ENCODE assay signal across 9 cellular contexts in the genomic region with DNA sequence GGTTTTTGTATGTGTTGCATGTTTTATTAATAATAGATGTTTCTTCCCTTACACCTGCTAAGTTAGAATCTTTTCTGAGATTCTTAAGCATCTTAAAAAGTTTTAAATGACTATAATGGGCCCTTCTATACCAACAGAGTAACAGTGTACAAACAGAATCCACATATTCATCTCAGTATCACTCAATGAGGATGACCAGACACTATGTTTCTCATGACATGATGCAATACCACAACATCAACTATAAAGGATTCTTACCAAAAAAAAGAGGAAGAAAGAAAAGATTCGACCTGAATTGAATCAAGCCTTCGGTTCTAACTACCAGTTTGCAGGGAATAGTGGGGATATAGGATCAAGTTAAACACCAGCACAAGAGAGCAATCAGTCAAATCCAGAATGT. TPM values are rescaled to one million over a fixed set of nuclear protein-coding genes. Genes with fewer than 3 reads are reported as not detected.
DNase-seq lines count a peak whose midpoint lies in the region; ATAC-seq, FAIRE-seq and TF ChIP-seq lines count a peak whose summit lies in the region.
"Had no signal": no experiment of that assay in that cellular context is flagged by ENCODE, and none has a peak within 500 bp of the region (broad histone marks: within the 10 kb centered on the region; RNA-seq: fewer than 3 reads in every experiment).

No MANE protein-coding gene starts in this region.

- H3K4me1 ChIP-seq in BLaER1 treated with 17β-estradiol and CSF1 and Interleukin-3, amounts not matched to agents 10 nM and 100 nM, result peaks cover 0 to 25% (median 20%) of the 10 kb centered on the region in 10 experiments; a peak in 16 of 20 replicates
- peaks cover 19% of the 10 kb centered on the region for H3K4me1 ChIP-seq in body of pancreas

- intact Hi-C loops in body of pancreas (cut with DNase I), result no loop called here

- TF ChIP-seq CTCF in fibroblast of the aortic adventitia (IDR thresholded peaks at IDR 0.05; ENCODE audit: insufficient read depth, low read length) (no peak), body of pancreas (IDR thresholded peaks at IDR 0.05) (no peak)

- ATAC-seq in GM21515 (IDR thresholded peaks at IDR 0.05; ENCODE audit: unreplicated experiment) (peak; percentile 54), body of pancreas (no peak)

- FAIRE-seq in frontal cortex (lab: Jason Lieb, UNC), result no peak

- H3K9ac ChIP-seq in BLaER1 treated with 17β-estradiol and CSF1 and Interleukin-3, amounts not matched to agents 10 nM and 100 nM, result no peak overlapping the region

- WGBS in body of pancreas, 2 donors, result 66 to 81% methylated on average over 2 of the region's 2 CpGs

- no peaks in the 10 kb centered on the region for H3K27me3 ChIP-seq in BLaER1 treated with 17β-estradiol and CSF1 and Interleukin-3, amounts not matched to agents 10 nM and 100 nM
- no peaks in the 10 kb centered on the region for H3K27me3 ChIP-seq in body of pancreas

- peaks cover 11 to 97% (median 73%) of the 10 kb centered on the region in 11 experiments; a peak in 19 of 22 replicates for H4K20me1 ChIP-seq in BLaER1 treated with 17β-estradiol and CSF1 and Interleukin-3, amounts not matched to agents 10 nM and 100 nM

- peak; percentile 54 for DNase-seq in NAMALWA (ENCODE audit: low spot score)
- DNase-seq in fibroblast of the aortic adventitia (ENCODE audit: low read depth), result peak; percentile 29
- no peak for DNase-seq in NCI-H1048 (lab: John Stamatoyannopoulos, UW)
- no peak for DNase-seq in DMS79 treated with DMSO at 0.1 percent for 48 hours (lab: John Stamatoyannopoulos, UW)
- DNase-seq in frontal cortex (ENCODE audit: low spot score in 2 of 2), result no peak
- DNase-seq in body of pancreas, result no peak

- peak overlapping the region in 8 of 11 experiments; percentile 8 to 47 (median 26); a peak in 9 of 22 replicates for H3K4me2 ChIP-seq in BLaER1 treated with 17β-estradiol and CSF1 and Interleukin-3, amounts not matched to agents 10 nM and 100 nM

- peaks cover 39 to 89% (median 66%) of the 10 kb centered on the region in 11 experiments for H3K36me3 ChIP-seq in BLaER1 treated with 17β-estradiol and CSF1 and Interleukin-3, amounts not matched to agents 10 nM and 100 nM
- no peaks in the 10 kb centered on the region for H3K36me3 ChIP-seq in body of pancreas (replicated peaks in 1 of 2; ENCODE audit: insufficient read depth in 1 of 2, low read depth in 2 of 2)

- no peak overlapping the region for H3K4me3 ChIP-seq in BLaER1 treated with 17β-estradiol and CSF1 and Interleukin-3, amounts not matched to agents 10 nM and 100 nM
- H3K4me3 ChIP-seq in fibroblast of the aortic adventitia (ENCODE audit: low read depth, low read length) (no peak overlapping the region), body of pancreas (no peak overlapping the region)

- H3K27ac ChIP-seq in BLaER1 treated with 17β-estradiol and CSF1 and Interleukin-3, amounts not matched to agents 10 nM and 100 nM, result peak overlapping the region in 5 of 11 experiments; percentile 1 to 39 (median 20); a peak in 6 of 22 replicates
- H3K27ac ChIP-seq in body of pancreas, result peak overlapping the region in 1 of 4 donors; percentile 3

- peaks cover 0 to 13% (median 0%) of the 10 kb centered on the region in 11 experiments; a peak in 1 of 22 replicates for H3K9me3 ChIP-seq in BLaER1 treated with 17β-estradiol and CSF1 and Interleukin-3, amounts not matched to agents 10 nM and 100 nM (replicated peaks in 1 of 11)
- H3K9me3 ChIP-seq in body of pancreas, result no peaks in the 10 kb centered on the region

- TF ChIP-seq POLR2A in body of pancreas (IDR thresholded peaks at IDR 0.05), result no peak

RNA-seq across cellular contexts. Expression of a gene that starts 56.5 kb away (rescaled TPM):
- 17.3 and 41.1 TPM in 2 replicates for total RNA-seq in fibroblast of the aortic adventitia (ENCODE audit: low replicate concordance)
- total RNA-seq in frontal cortex, result 39.9 TPM
- 10 to 100 TPM; 40.0 to 53.1 TPM for total RNA-seq in body of pancreas

RNA-seq across cellular contexts. Expression of a gene that starts 56.9 kb away (rescaled TPM):
- total RNA-seq in fibroblast of the aortic adventitia (ENCODE audit: low replicate concordance), result not detected in 2 replicates
- total RNA-seq in frontal cortex, result 0.41 TPM
- total RNA-seq in body of pancreas, result not detected
- total RNA-seq: myocyte had no signal

Comparison
In these comparisons a context has a peak if more than half of its experiments do, and no peak if none do; other contexts are left out.
1. DNase-seq: peak in NAMALWA (single experiment) and fibroblast of the aortic adventitia (single experiment); none in NCI-H1048 (single experiment), DMS79 treated with DMSO at 0.1 percent for 48 hours (single experiment), frontal cortex (0 of 2) and body of pancreas (0 of 4).